ENCODE assay signal across 1 cellular context in genomic region chr18:32803571-32803970, GRCh38.
TF ChIP-seq lines count a peak whose summit lies in the region.

No MANE protein-coding gene starts in this region.

TF ChIP-seq in HepG2, 621 proteins besides CTCF, POLR2A, EP300 and RAD21 (continued from another document and continues in another):
- TF ChIP-seq ZBTB40 (IDR thresholded peaks at IDR 0.05) (no peak), ZBTB40 (CRISPR knock-in tag; IDR thresholded peaks at IDR 0.05) (no peak; the same call in 1 of the 2 replicates), BRCA1 (CRISPR knock-in tag; IDR thresholded peaks at IDR 0.05) (no peak), ZNF709 (CRISPR knock-in tag; IDR thresholded peaks at IDR 0.05) (no peak), TFDP2 (CRISPR knock-in tag; IDR thresholded peaks at IDR 0.05) (0 out of 2 replicates have a peak, but pooled peaks have one; percentile 46), REL (CRISPR knock-in tag; conservative IDR thresholded peaks at IDR 0.05) (no peak), DRAP1 (CRISPR knock-in tag; IDR thresholded peaks at IDR 0.05) (peak; percentile 89), SP2 (CRISPR knock-in tag; IDR thresholded peaks at IDR 0.05) (no peak), PHF5A (CRISPR knock-in tag; IDR thresholded peaks at IDR 0.05; ENCODE audit: low read depth, unreplicated experiment) (peak; percentile 38), ZNF839 (CRISPR knock-in tag; IDR thresholded peaks at IDR 0.05; ENCODE audit: borderline replicate concordance) (no peak), ZNF639 (CRISPR knock-in tag; conservative IDR thresholded peaks at IDR 0.05) (no peak), EED (CRISPR knock-in tag; IDR thresholded peaks at IDR 0.05) (no peak), RFXAP (CRISPR knock-in tag; IDR thresholded peaks at IDR 0.05; ENCODE audit: borderline replicate concordance) (peak; percentile 83), ZSCAN12 (CRISPR knock-in tag; IDR thresholded peaks at IDR 0.05) (no peak), ZNF24 (IDR thresholded peaks at IDR 0.05) (no peak), KAT7 (CRISPR knock-in tag; IDR thresholded peaks at IDR 0.05; ENCODE audit: borderline replicate concordance) (no peak), ZBTB4 (CRISPR knock-in tag; IDR thresholded peaks at IDR 0.05; ENCODE audit: borderline replicate concordance) (no peak), KDM3A (CRISPR knock-in tag; IDR thresholded peaks at IDR 0.05; ENCODE audit: low read depth) (no peak), ZNF451 (CRISPR knock-in tag; IDR thresholded peaks at IDR 0.05) (no peak), CAMTA2 (CRISPR knock-in tag; IDR thresholded peaks at IDR 0.05; ENCODE audit: borderline replicate concordance) (no peak), NR2C2 (CRISPR knock-in tag; IDR thresholded peaks at IDR 0.05; ENCODE audit: borderline replicate concordance) (no peak), ZNF7 (CRISPR knock-in tag; IDR thresholded peaks at IDR 0.05) (no peak), ZFP91 (CRISPR knock-in tag; IDR thresholded peaks at IDR 0.05; ENCODE audit: borderline replicate concordance) (no peak), FOXP4 (CRISPR knock-in tag; IDR thresholded peaks at IDR 0.05) (peak; percentile 97), GATAD1 (CRISPR knock-in tag; IDR thresholded peaks at IDR 0.05) (peak; percentile 57; the same call in 1 of the 2 replicates), ZNF138 (CRISPR knock-in tag; IDR thresholded peaks at IDR 0.05; ENCODE audit: low read depth) (no peak), ARHGAP35 (CRISPR knock-in tag; IDR thresholded peaks at IDR 0.05; ENCODE audit: borderline replicate concordance) (no peak), AGO1 (IDR thresholded peaks at IDR 0.05; ENCODE audit: low read depth, low read length, poor library complexity, severe bottlenecking) (no peak), SIN3B (IDR thresholded peaks at IDR 0.05; ENCODE audit: low read length) (no peak), MEIS2 (CRISPR knock-in tag; IDR thresholded peaks at IDR 0.05) (peak; percentile 77), HINFP (CRISPR knock-in tag; IDR thresholded peaks at IDR 0.05; ENCODE audit: low read depth) (0 out of 2 replicates have a peak, but pooled peaks have one; percentile 66), MXD1 (CRISPR knock-in tag; IDR thresholded peaks at IDR 0.05) (no peak), MIXL1 (CRISPR knock-in tag; IDR thresholded peaks at IDR 0.05) (peak; percentile 61; the same call in 1 of the 2 replicates)
